Comparison of ENCODE assay signal across 8 cellular contexts in genomic region chr20:47220161-47220582, GRCh38.
A peak's percentile ranks its signal among the peaks of the same experiment; 100 is the strongest.
DNase-seq lines count a peak whose midpoint lies in the region; ATAC-seq and TF ChIP-seq lines count a peak whose summit lies in the region.

No MANE protein-coding gene starts in this region.

- H3K4me3 ChIP-seq in DOHH2 (ENCODE audit: low read length) (no peak overlapping the region), prostate gland (no peak overlapping the region)
- H3K4me3 ChIP-seq in effector memory CD4-positive, alpha-beta T cell (ENCODE audit: insufficient read depth, low read depth, low read length, poor library complexity, severe bottlenecking), result no peak overlapping the region

- peak; percentile 45 for DNase-seq in KBM-7
- peak; percentile 37 to 49 for DNase-seq in activated CD4-positive, alpha-beta T cell treated with anti-CD3 and anti-CD28 coated beads for 4 hours
- DNase-seq in effector memory CD4-positive, alpha-beta T cell, result peak in 2 of 3 donors; percentile 5 to 22
- DNase-seq in prostate gland (ENCODE audit: low spot score), result no peak

- no peak overlapping the region for H3K4me2 ChIP-seq in DOHH2 (ENCODE audit: low read length)

- peaks cover 5% of the 10 kb centered on the region; the same call in 1 of the 2 replicates for H3F3A ChIP-seq in DOHH2 (ENCODE audit: control insufficient read depth, insufficient read depth)

- no peak overlapping the region for H3K27ac ChIP-seq in DOHH2 (ENCODE audit: low read depth, low read length)
- no peak overlapping the region for H3K27ac ChIP-seq in effector memory CD4-positive, alpha-beta T cell (ENCODE audit: insufficient read depth, low read length, poor library complexity, severe bottlenecking)
- no peak overlapping the region for H3K27ac ChIP-seq in prostate gland

- ATAC-seq in GM19023 (IDR thresholded peaks at IDR 0.05; ENCODE audit: unreplicated experiment) (no peak), HG03460 (IDR thresholded peaks at IDR 0.05; ENCODE audit: unreplicated experiment) (no peak), HG02885 (IDR thresholded peaks at IDR 0.05; ENCODE audit: poor library complexity, unreplicated experiment) (no peak)

- in situ Hi-C loops in KBM-7 (cut with MboI; ENCODE audit: low pct_unique_long_range_greater_than_20kb, low sequenced_read_pairs), result no loop called here

- H3K36me3 ChIP-seq in DOHH2 (ENCODE audit: control insufficient read depth, low read length), result peaks cover 84% of the 10 kb centered on the region
- peaks cover 75% of the 10 kb centered on the region for H3K36me3 ChIP-seq in effector memory CD4-positive, alpha-beta T cell (ENCODE audit: control insufficient read depth, insufficient read depth, low read length)
- H3K36me3 ChIP-seq in prostate gland, result peaks cover 0 to 4% of the 10 kb centered on the region in 2 donors

- WGBS in prostate gland, result 92% methylated on average over 8 of the region's 8 CpGs

- TF ChIP-seq CTCF in DOHH2 (IDR thresholded peaks at IDR 0.05; ENCODE audit: low read depth, low read length, poor library complexity, severe bottlenecking) (peak; percentile 85), prostate gland (IDR thresholded peaks at IDR 0.05) (peak in 3 of 4 experiments; percentile 13 to 21 (median 16))

- H3K27me3 ChIP-seq in DOHH2 (ENCODE audit: control insufficient read depth, low read length), result no peaks in the 10 kb centered on the region
- H3K27me3 ChIP-seq in effector memory CD4-positive, alpha-beta T cell (replicated peaks; ENCODE audit: control insufficient read depth, insufficient read depth, low read length, poor library complexity, severe bottlenecking), result no peaks in the 10 kb centered on the region
- H3K27me3 ChIP-seq in prostate gland (replicated peaks; ENCODE audit: insufficient read depth), result no peaks in the 10 kb centered on the region

- TF ChIP-seq POLR2A in prostate gland (IDR thresholded peaks at IDR 0.05), result no peak

- 0 out of 2 replicates have a peak, but pooled peaks cover 3% of the 10 kb centered on the region for H4K20me1 ChIP-seq in DOHH2 (ENCODE audit: control insufficient read depth, insufficient read depth, low read depth, low read length)

- intact Hi-C loops in prostate gland (cut with DNase I), result no loop called here

- peaks cover 23% of the 10 kb centered on the region for H3K79me2 ChIP-seq in DOHH2 (ENCODE audit: control insufficient read depth, low read length)

- H3K4me1 ChIP-seq in DOHH2 (ENCODE audit: control insufficient read depth, low read length) (peaks cover 34% of the 10 kb centered on the region), prostate gland (replicated peaks) (no peaks in the 10 kb centered on the region)
- no peaks in the 10 kb centered on the region for H3K4me1 ChIP-seq in effector memory CD4-positive, alpha-beta T cell (ENCODE audit: control insufficient read depth, insufficient read depth, low read length, poor library complexity, severe bottlenecking)

- no peaks in the 10 kb centered on the region for H3K9me2 ChIP-seq in DOHH2 (replicated peaks; ENCODE audit: control insufficient read depth, low read length)

- H3K9me3 ChIP-seq in DOHH2 (ENCODE audit: control insufficient read depth, insufficient read depth, low read length) (no peaks in the 10 kb centered on the region), prostate gland (no peaks in the 10 kb centered on the region)
- no peaks in the 10 kb centered on the region for H3K9me3 ChIP-seq in effector memory CD4-positive, alpha-beta T cell (ENCODE audit: control insufficient read depth, low read length)
